1 cellular context compared by ENCODE assay signal in the genomic region with DNA sequence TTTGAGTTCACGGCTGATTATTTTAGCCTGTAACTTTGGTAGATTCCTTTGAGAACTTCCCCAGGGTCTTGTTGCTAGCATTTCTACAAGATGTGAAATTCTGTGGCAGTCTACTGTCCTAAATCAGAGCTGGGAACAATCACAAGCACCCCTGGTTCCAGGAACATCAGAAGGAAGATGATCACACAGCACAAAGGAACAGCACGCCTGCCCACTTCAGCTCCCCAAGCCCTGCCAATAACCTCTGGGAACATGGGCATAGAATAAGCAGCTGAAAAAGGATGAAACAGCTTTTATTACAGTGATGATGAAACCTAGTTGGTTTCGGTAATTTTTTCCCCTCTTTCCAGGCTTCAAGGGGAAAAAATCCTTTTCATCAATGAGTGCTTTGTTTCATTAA.
TF ChIP-seq lines count a peak whose summit lies in the region.

No MANE protein-coding gene starts in this region.

TF ChIP-seq in neural cell, 6 proteins besides CTCF, POLR2A, EP300 and RAD21 (continued from another document):
- peak; percentile 72 for TF ChIP-seq POLR2AphosphoS5 (IDR thresholded peaks at IDR 0.05)
- no peak for TF ChIP-seq MXI1 (conservative IDR thresholded peaks at IDR 0.05; ENCODE audit: poor library complexity, severe bottlenecking)
- TF ChIP-seq SMC3 (conservative IDR thresholded peaks at IDR 0.05; ENCODE audit: poor library complexity): no peak
